ENCODE assay signal across 12 cellular contexts in the genomic region with DNA sequence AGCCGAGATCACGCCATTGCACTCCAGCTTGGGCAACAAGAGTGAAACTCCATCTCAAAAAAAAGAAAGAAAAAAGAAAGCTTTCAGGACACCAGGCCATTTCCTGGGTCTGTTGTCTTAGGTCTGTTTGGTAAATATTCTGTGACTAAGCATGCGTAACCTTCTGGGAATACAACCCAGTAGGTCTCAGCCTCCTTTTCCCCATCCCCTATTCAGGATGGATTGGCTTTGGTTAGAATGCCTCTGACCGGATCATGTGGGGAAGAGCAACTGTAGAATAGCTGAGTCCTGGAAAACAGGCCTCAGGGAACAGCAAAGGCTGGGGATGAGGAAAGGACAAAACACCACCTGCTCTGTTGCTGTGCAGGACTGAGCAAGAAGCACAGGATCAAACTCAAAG. TPM values are rescaled to one million over a fixed set of nuclear protein-coding genes. Genes with fewer than 3 reads are reported as not detected.
DNase-seq lines count a peak whose midpoint lies in the region; ATAC-seq and TF ChIP-seq lines count a peak whose summit lies in the region.
"Had no signal": no experiment of that assay in that cellular context is flagged by ENCODE, and none has a peak within 500 bp of the region (broad histone marks: within the 10 kb centered on the region; RNA-seq: fewer than 3 reads in every experiment).

No MANE protein-coding gene starts in this region.

- 92 to 95% methylated on average over 4 of the region's 4 CpGs for WGBS in tibial nerve, 2 donors

- H3K27me3 Mint-ChIP-seq in activated T-cell treated with anti-CD3 and anti-CD28 coated beads, Interleukin-2, amount 50 U/mL, for 72 hours (ENCODE audit: low read depth), result no peaks in the 10 kb centered on the region
- H3K27me3 Mint-ChIP-seq in activated CD8-positive, alpha-beta T cell treated with anti-CD3 and anti-CD28 coated beads for 36 hours, result no peaks in the 10 kb centered on the region

- CTCF ChIA-PET in activated CD8-positive, alpha-beta T cell treated with anti-CD3 and anti-CD28 coated beads for 36 hours (lab: Charles Lee), result interaction anchor here (1.2 kb wide), 1 partner anchor 180 kb away, joined by 4 read pairs; no protein-coding TSS in a partner anchor

- peak overlapping the region; percentile 68 for H3K27ac Mint-ChIP-seq in activated T-cell treated with anti-CD3 and anti-CD28 coated beads, Interleukin-2, amount 50 U/mL, for 72 hours
- peak overlapping the region; percentile 98 for H3K27ac Mint-ChIP-seq in activated CD8-positive, alpha-beta T cell treated with anti-CD3 and anti-CD28 coated beads for 36 hours

- no peak for DNase-seq in activated T-cell treated with anti-CD3 and anti-CD28 coated beads, Interleukin-2, amount 50 U/mL, for 72 hours
- DNase-seq in activated T-cell treated with anti-CD3 and anti-CD28 coated beads, Interleukin-2, amount 50 U/mL, for 48 hours, result no peak
- DNase-seq in activated CD8-positive, alpha-beta T cell treated with anti-CD3 and anti-CD28 coated beads for 36 hours, result no peak
- DNase-seq in left kidney (ENCODE audit: low read depth, low spot score) (peak; percentile 12), tibial nerve (ENCODE audit: low spot score in 2 of 2) (no peak), SHP77 treated with DMSO at 0.1 percent for 48 hours (lab: John Stamatoyannopoulos, UW) (no peak)
- DNase-seq: heart left ventricle; MG63; stimulated activated CD4-positive, alpha-beta T cell treated with anti-CD3 and anti-CD28 coated beads, Interleukin-4, amount 100 ng/mL, for 24 hours had no signal

- POLR2A ChIA-PET in activated CD8-positive, alpha-beta T cell treated with anti-CD3 and anti-CD28 coated beads for 36 hours (lab: Charles Lee), result interaction anchor here (0.5 to 1.3 kb wide), 2 partner anchors 9 to 116 kb away, joined by 3 to 4 read pairs; no protein-coding TSS in a partner anchor

- no peak for TF ChIP-seq EP300 in tibial nerve (IDR thresholded peaks at IDR 0.05)

- H3K27ac ChIP-seq in tibial nerve, result peak overlapping the region in 3 of 4 donors; percentile 89 to 95 (median 92)

- no peak overlapping the region for H3K4me3 ChIP-seq in tibial nerve

- H3K9me3 Mint-ChIP-seq in activated T-cell treated with anti-CD3 and anti-CD28 coated beads, Interleukin-2, amount 50 U/mL, for 72 hours, result no peaks in the 10 kb centered on the region
- no peaks in the 10 kb centered on the region for H3K9me3 Mint-ChIP-seq in activated CD8-positive, alpha-beta T cell treated with anti-CD3 and anti-CD28 coated beads for 36 hours

- no peak for TF ChIP-seq CTCF in activated CD8-positive, alpha-beta T cell treated with anti-CD3 and anti-CD28 coated beads for 36 hours (IDR thresholded peaks at IDR 0.05)
- no peak for TF ChIP-seq CTCF in tibial nerve (IDR thresholded peaks at IDR 0.05)

- H3K4me1 ChIP-seq in tibial nerve, result peaks cover 0 to 12% (median 7%) of the 10 kb centered on the region in 4 donors
- H3K4me1 ChIP-seq: breast epithelium had no signal

- H3K9me3 ChIP-seq in tibial nerve, result no peaks in the 10 kb centered on the region
- H3K9me3 ChIP-seq: breast epithelium, heart left ventricle, MG63 had no signal

- peak overlapping the region; percentile 27 to 82 for H3K4me3 Mint-ChIP-seq in activated T-cell treated with anti-CD3 and anti-CD28 coated beads, Interleukin-2, amount 50 U/mL, for 72 hours
- H3K4me3 Mint-ChIP-seq in activated CD8-positive, alpha-beta T cell treated with anti-CD3 and anti-CD28 coated beads for 36 hours, result peak overlapping the region; percentile 87

- H3K27me3 ChIP-seq in tibial nerve, result no peaks in the 10 kb centered on the region
- H3K27me3 ChIP-seq: breast epithelium, heart left ventricle, MG63 had no signal

- TF ChIP-seq POLR2A in tibial nerve (IDR thresholded peaks at IDR 0.05), result no peak

- intact Hi-C loops in activated CD8-positive, alpha-beta T cell treated with anti-CD3 and anti-CD28 coated beads for 36 hours (cut with micrococcal nuclease), result loop anchor here (5.0 kb wide), 1 partner anchor 144 kb away; a partner anchor contains a TSS

- H3K4me1 Mint-ChIP-seq in activated T-cell treated with anti-CD3 and anti-CD28 coated beads, Interleukin-2, amount 50 U/mL, for 72 hours (ENCODE audit: low read depth), result peaks cover 46% of the 10 kb centered on the region
- peaks cover 32% of the 10 kb centered on the region for H3K4me1 Mint-ChIP-seq in activated CD8-positive, alpha-beta T cell treated with anti-CD3 and anti-CD28 coated beads for 36 hours (ENCODE audit: low read depth)

- ATAC-seq in activated T-cell treated with anti-CD3 and anti-CD28 coated beads, Interleukin-2, amount 50 U/mL, for 72 hours (replicated peaks in 1 of 2), result no peak
- no peak for ATAC-seq in activated CD8-positive, alpha-beta T cell treated with anti-CD3 and anti-CD28 coated beads for 36 hours
- no peak for ATAC-seq in HG02571 (IDR thresholded peaks at IDR 0.05; ENCODE audit: unreplicated experiment)
- ATAC-seq in HG02588 (IDR thresholded peaks at IDR 0.05; ENCODE audit: unreplicated experiment), result no peak
- ATAC-seq: heart left ventricle had no signal

- peaks cover 0 to 9% (median 0%) of the 10 kb centered on the region in 3 donors for H3K36me3 ChIP-seq in tibial nerve
- H3K36me3 ChIP-seq: breast epithelium, MG63 had no signal

- peaks cover 0 to 4% of the 10 kb centered on the region in 2 donors for H3K36me3 Mint-ChIP-seq in activated T-cell treated with anti-CD3 and anti-CD28 coated beads, Interleukin-2, amount 50 U/mL, for 72 hours (ENCODE audit: insufficient read depth in 2 of 2)
- H3K36me3 Mint-ChIP-seq in activated CD8-positive, alpha-beta T cell treated with anti-CD3 and anti-CD28 coated beads for 36 hours (ENCODE audit: low read depth), result peaks cover 4% of the 10 kb centered on the region

RNA-seq across cellular contexts. Expression of a gene that starts 1.6 kb away (rescaled TPM):
- 10 to 100 TPM; 30.8 to 36.8 TPM for total RNA-seq in activated T-cell treated with anti-CD3 and anti-CD28 coated beads, Interleukin-2, amount 50 U/mL, for 72 hours
- total RNA-seq in activated CD8-positive, alpha-beta T cell treated with anti-CD3 and anti-CD28 coated beads for 36 hours, result 10 to 100 TPM; 31.9 to 35.7 TPM
- 10 to 100 TPM in 1 of 4 donors, 1 to 10 TPM in 3; 7.1 to 12.1 (median 8.4) TPM for total RNA-seq in tibial nerve
